In the genomic region with DNA sequence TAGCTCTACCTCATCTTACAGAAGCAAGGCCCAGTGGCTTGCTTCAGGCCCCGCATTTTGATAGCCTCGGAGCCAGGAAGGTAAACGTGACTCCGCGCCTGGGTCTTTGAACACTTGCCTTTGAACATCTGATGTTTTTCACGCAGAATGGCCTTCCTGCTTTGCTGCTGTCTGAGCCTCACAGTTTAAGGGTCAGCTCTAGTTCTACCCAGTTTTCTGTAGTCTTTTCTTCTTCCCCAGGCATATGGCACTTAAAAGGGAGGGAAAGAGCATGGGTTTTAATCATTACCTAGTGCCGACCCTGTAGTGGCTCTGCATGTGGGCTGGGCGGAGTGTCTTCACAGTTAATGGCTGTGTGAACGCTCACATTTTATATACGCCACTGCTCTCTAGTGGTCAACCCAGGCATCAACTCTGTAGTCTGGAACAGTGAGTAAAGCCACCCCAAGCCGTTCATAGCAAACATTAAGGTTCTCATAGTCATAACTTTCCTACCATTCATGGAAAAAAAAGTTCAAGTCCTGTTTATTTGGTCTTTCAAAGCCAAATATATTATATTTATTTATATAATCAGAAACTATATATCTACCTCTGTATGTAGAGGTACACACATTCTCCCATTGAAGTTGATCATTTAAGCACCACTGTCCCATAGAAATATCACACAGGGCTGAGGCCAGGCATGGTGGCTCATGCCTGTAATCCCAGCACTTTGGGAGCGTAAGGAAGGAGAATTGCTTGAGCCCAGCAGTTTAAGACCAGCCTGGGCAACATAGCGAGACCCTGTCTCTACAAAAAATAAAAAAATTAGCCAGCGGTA, we compare ENCODE assay signal across 8 cellular contexts.
DNase-seq lines count a peak whose midpoint lies in the region; ATAC-seq, FAIRE-seq and TF ChIP-seq lines count a peak whose summit lies in the region.

No MANE protein-coding gene starts in this region.

- peak; percentile 34 for DNase-seq in AG04450 (ENCODE audit: low read depth, low spot score)
- peak; percentile 32 for DNase-seq in NCI-H2081 treated with DMSO at 0.1 percent for 48 hours (lab: John Stamatoyannopoulos, UW)
- DNase-seq in T1000 (lab: John Stamatoyannopoulos, UW), result peak; percentile 54
- no peak for DNase-seq in GM12878 (ENCODE audit: low read depth, low spot score)
- peak; percentile 87 for DNase-seq in iPS-NIHi7 (ENCODE audit: extremely low spot score)
- DNase-seq in stimulated activated CD4-positive, alpha-beta T cell treated with anti-CD3 and anti-CD28 coated beads, Interleukin-12 subunit alpha, Interleukin-12 subunit beta, amount 100 ng/mL, for 48 hours (ENCODE audit: low read depth in 2 of 3, low spot score in 1 of 3), result peak; percentile 52 to 77 (median 56)

- H3K27ac ChIP-seq in AG04450 (ENCODE audit: low read depth, low read length) (no peak overlapping the region), GM12878 (ENCODE audit: control insufficient read depth, insufficient read depth) (no peak overlapping the region)

- no peak for TF ChIP-seq EP300 in GM12878 (IDR thresholded peaks at IDR 0.05; ENCODE audit: borderline replicate concordance in 1 of 2, control insufficient read depth in 1 of 2, low read depth in 2 of 2, low read length in 2 of 2)

- RAD21 ChIA-PET in GM12878 (lab: Charles Lee; ENCODE audit: unreplicated experiment), result interaction anchor here (0.8 to 4.0 kb wide), 20 partner anchors 11 to 651 kb away, joined by 3 to 28 read pairs (median 4); a partner anchor contains a TSS

- intact Hi-C loops in GM12878 (cut with micrococcal nuclease; ENCODE audit: unreplicated experiment), result loop anchor here (1.0 to 2.0 kb wide), 6 partner anchors 24 to 650 kb away; no protein-coding TSS in a partner anchor

- H3K27me3 ChIP-seq in AG04450 (ENCODE audit: control insufficient read depth, insufficient read depth, low read length) (peaks cover 2% of the 10 kb centered on the region), GM12878 (replicated peaks in 1 of 2; ENCODE audit: control insufficient read depth in 2 of 2, insufficient read depth in 2 of 2, low read length in 1 of 2) (no peaks in the 10 kb centered on the region)

- peak overlapping the region; percentile 35; the same call in 1 of the 2 replicates for H3K4me2 ChIP-seq in GM12878 (ENCODE audit: control insufficient read depth, insufficient read depth)

- H3K4me3 ChIP-seq in AG04450 (ENCODE audit: low read depth, low read length), result no peak overlapping the region
- no peak overlapping the region for H3K4me3 ChIP-seq in GM12878

- 36% methylated on average over 14 of the region's 14 CpGs for WGBS in GM12878 (ENCODE audit: insufficient coverage, insufficient replicate concordance, low lambda C conversion rate, missing lambda C conversion rate)

- SMC1A ChIA-PET in GM12878 (lab: Charles Lee; ENCODE audit: uncharacterized antibody, unreplicated experiment), result interaction anchor here (0.7 to 6.0 kb wide), 29 partner anchors 9 to 650 kb away, joined by 3 to 71 read pairs (median 6); no protein-coding TSS in a partner anchor

- in situ Hi-C loops in GM12878 (cut with MboI), result loop anchor here (5.0 to 25.0 kb wide), 3 partner anchors 284 to 632 kb away; a partner anchor contains a TSS

- no peaks in the 10 kb centered on the region for H3K4me1 ChIP-seq in GM12878 (ENCODE audit: control insufficient read depth, insufficient read depth, low read length)

- no peaks in the 10 kb centered on the region for H3K36me3 ChIP-seq in GM12878 (ENCODE audit: control insufficient read depth in 2 of 2, insufficient read depth in 2 of 2, low read length in 1 of 2)

- TF ChIP-seq POLR2A in GM12878 (IDR thresholded peaks at IDR 0.05; ENCODE audit: low read depth, low read length), result no peak

- H3K9ac ChIP-seq in GM12878 (ENCODE audit: control insufficient read depth, insufficient read depth, low read length), result no peak overlapping the region

- no peaks in the 10 kb centered on the region for H3K79me2 ChIP-seq in GM12878 (ENCODE audit: control insufficient read depth, insufficient read depth, low read length)

- peak; percentile 94 for TF ChIP-seq RAD21 in GM12878 (IDR thresholded peaks at IDR 0.05; ENCODE audit: insufficient read depth, low read depth, low read length)

- no peaks in the 10 kb centered on the region for H4K20me1 ChIP-seq in GM12878 (ENCODE audit: control insufficient read depth, insufficient read depth)

- peak; percentile 78 for FAIRE-seq in GM12878 (lab: Jason Lieb, UNC)

- no TSS peak for BruUV-seq in GM12878 (replicated peaks; lab: Mats Ljungman, UMichigan)

- ATAC-seq in GM18858 (IDR thresholded peaks at IDR 0.05; ENCODE audit: unreplicated experiment), result peak; percentile 92
- peak; percentile 75 for ATAC-seq in HG03060 (IDR thresholded peaks at IDR 0.05; ENCODE audit: low read depth, unreplicated experiment)
- ATAC-seq in GM12878, result peak; percentile 100

- POLR2A ChIA-PET in AG04450 (lab: Yijun Ruan, JAX), result interaction anchor here (0.5 to 0.6 kb wide), 2 partner anchors 214 to 968 kb away, joined by 8 to 13 read pairs; no protein-coding TSS in a partner anchor
- POLR2A ChIA-PET in GM12878 (lab: Charles Lee), result interaction anchor here (0.5 to 1.3 kb wide), 4 partner anchors 11 to 284 kb away, joined by 3 to 4 read pairs (median 4); no protein-coding TSS in a partner anchor

- peak overlapping the region; percentile 66 for H2AFZ ChIP-seq in GM12878 (ENCODE audit: control insufficient read depth, low read depth, low read length)

- CTCF ChIA-PET in AG04450 (lab: Charles Lee) (interaction anchor here (0.6 to 11.3 kb wide), 22 partner anchors 10 to 718 kb away, joined by 3 to 135 read pairs (median 3); no protein-coding TSS in a partner anchor), GM12878 (lab: Yijun Ruan, JAX) (interaction anchor here (0.6 to 6.7 kb wide), 30 partner anchors 10 to 752 kb away, joined by 3 to 59 read pairs (median 5); no protein-coding TSS in a partner anchor)

- H3K9me3 ChIP-seq in AG04450 (ENCODE audit: control insufficient read depth, insufficient read depth, low read length) (peaks cover 13% of the 10 kb centered on the region), GM12878 (replicated peaks; ENCODE audit: control insufficient read depth, insufficient read depth, low read length) (peaks cover 8% of the 10 kb centered on the region)

- TF ChIP-seq CTCF in AG04450 (IDR thresholded peaks at IDR 0.05; ENCODE audit: low read depth, low read length) (peak; percentile 93), GM12878 (IDR thresholded peaks at IDR 0.05 in 2 of 3, conservative IDR thresholded peaks at IDR 0.05 in 1 of 3; ENCODE audit: control insufficient read depth in 2 of 3, extremely low read depth in 1 of 3, insufficient read depth in 1 of 3, low read depth in 3 of 3, low read length in 3 of 3) (peak; percentile 83 to 88 (median 84))

TF ChIP-seq in GM12878, 131 proteins besides CTCF, POLR2A, EP300 and RAD21 (continues in another document):
- TF ChIP-seq, protein P1, sequence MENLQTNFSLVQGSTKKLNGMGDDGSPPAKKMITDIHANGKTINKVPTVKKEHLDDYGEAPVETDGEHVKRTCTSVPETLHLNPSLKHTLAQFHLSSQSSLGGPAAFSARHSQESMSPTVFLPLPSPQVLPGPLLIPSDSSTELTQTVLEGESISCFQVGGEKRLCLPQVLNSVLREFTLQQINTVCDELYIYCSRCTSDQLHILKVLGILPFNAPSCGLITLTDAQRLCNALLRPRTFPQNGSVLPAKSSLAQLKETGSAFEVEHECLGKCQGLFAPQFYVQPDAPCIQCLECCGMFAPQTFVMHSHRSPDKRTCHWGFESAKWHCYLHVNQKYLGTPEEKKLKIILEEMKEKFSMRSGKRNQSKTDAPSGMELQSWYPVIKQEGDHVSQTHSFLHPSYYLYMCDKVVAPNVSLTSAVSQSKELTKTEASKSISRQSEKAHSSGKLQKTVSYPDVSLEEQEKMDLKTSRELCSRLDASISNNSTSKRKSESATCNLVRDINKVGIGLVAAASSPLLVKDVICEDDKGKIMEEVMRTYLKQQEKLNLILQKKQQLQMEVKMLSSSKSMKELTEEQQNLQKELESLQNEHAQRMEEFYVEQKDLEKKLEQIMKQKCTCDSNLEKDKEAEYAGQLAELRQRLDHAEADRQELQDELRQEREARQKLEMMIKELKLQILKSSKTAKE (IDR thresholded peaks at IDR 0.05; ENCODE audit: low read depth, poor library complexity, severe bottlenecking), result peak; percentile 41
- TF ChIP-seq, protein P2, sequence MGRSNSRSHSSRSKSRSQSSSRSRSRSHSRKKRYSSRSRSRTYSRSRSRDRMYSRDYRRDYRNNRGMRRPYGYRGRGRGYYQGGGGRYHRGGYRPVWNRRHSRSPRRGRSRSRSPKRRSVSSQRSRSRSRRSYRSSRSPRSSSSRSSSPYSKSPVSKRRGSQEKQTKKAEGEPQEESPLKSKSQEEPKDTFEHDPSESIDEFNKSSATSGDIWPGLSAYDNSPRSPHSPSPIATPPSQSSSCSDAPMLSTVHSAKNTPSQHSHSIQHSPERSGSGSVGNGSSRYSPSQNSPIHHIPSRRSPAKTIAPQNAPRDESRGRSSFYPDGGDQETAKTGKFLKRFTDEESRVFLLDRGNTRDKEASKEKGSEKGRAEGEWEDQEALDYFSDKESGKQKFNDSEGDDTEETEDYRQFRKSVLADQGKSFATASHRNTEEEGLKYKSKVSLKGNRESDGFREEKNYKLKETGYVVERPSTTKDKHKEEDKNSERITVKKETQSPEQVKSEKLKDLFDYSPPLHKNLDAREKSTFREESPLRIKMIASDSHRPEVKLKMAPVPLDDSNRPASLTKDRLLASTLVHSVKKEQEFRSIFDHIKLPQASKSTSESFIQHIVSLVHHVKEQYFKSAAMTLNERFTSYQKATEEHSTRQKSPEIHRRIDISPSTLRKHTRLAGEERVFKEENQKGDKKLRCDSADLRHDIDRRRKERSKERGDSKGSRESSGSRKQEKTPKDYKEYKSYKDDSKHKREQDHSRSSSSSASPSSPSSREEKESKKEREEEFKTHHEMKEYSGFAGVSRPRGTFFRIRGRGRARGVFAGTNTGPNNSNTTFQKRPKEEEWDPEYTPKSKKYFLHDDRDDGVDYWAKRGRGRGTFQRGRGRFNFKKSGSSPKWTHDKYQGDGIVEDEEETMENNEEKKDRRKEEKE (IDR thresholded peaks at IDR 0.05), result no peak
- TF ChIP-seq MTA3 (IDR thresholded peaks at IDR 0.05; ENCODE audit: borderline replicate concordance, low read length) (no peak), ZNF24 (IDR thresholded peaks at IDR 0.05) (no peak), CBFB (IDR thresholded peaks at IDR 0.05; ENCODE audit: low read depth) (no peak), SP1 (IDR thresholded peaks at IDR 0.05; ENCODE audit: low read depth, low read length) (no peak), LARP7 (IDR thresholded peaks at IDR 0.05) (0 out of 2 replicates have a peak, but pooled peaks have one; percentile 32), ATF7 (IDR thresholded peaks at IDR 0.05; ENCODE audit: low read depth) (0 out of 2 replicates have a peak, but pooled peaks have one; percentile 12), CBX5 (IDR thresholded peaks at IDR 0.05; ENCODE audit: low read depth) (no peak), BCL11A (IDR thresholded peaks at IDR 0.05; ENCODE audit: low read depth, low read length) (no peak), RUNX3 (IDR thresholded peaks at IDR 0.05; ENCODE audit: low read length) (peak; percentile 35; the same call in 1 of the 2 replicates), RB1 (IDR thresholded peaks at IDR 0.05; ENCODE audit: borderline replicate concordance) (0 out of 2 replicates have a peak, but pooled peaks have one; percentile 24), NFXL1 (IDR thresholded peaks at IDR 0.05; ENCODE audit: borderline replicate concordance) (no peak)
